In the genomic region with DNA sequence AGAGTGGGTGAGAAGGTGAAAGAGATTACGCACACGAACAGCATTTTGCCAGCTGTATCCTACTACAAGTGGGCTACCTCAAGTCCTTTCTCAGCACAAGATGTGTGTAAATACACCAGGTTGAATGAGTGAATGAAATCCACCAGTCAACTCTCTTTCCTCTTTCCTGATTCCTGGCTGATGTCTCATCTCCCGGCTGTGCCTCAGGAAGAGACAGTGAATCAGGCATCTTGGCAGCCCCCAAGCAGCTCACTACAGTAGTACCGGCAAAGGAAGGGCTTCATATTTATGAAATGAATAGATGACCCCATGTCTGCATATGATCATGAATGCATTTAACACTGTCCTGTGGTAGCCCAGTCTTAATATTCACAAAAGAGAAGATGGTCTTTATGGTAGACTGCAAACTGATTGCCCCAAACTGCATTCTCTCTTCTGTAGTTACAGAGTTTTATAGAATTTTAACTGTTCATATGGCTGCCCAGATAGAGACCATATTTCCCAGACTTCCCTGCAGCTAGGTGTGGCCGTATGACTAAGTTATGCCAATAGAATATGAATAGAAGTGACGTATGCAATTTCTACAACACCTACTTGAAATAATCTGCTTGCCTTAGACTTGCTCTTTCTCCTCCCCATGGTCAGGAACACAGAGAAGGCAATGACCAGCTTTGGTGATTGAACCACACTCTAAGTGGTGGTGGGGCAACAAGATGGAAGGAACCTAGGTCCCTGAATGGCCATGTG, we compare ENCODE assay signal across 12 cellular contexts. TPM values are rescaled to one million over a fixed set of nuclear protein-coding genes. Genes with fewer than 3 reads are reported as not detected.
DNase-seq lines count a peak whose midpoint lies in the region; ATAC-seq and TF ChIP-seq lines count a peak whose summit lies in the region.
"Had no signal": no experiment of that assay in that cellular context is flagged by ENCODE, and none has a peak within 500 bp of the region (broad histone marks: within the 10 kb centered on the region; RNA-seq: fewer than 3 reads in every experiment).

No MANE protein-coding gene starts in this region.

- in situ Hi-C loops in HAP-1 (cut with MboI; ENCODE audit: low sequenced_read_pairs) = no loop called here

- POLR2A ChIA-PET in AG04449 (lab: Yijun Ruan, JAX) = interaction anchor here (0.7 to 1.6 kb wide), 7 partner anchors 12 to 51 kb away, joined by 3 to 4 read pairs (median 3); a partner anchor contains a TSS

- TF ChIP-seq CTCF in AG04449 (IDR thresholded peaks at IDR 0.05; ENCODE audit: insufficient read depth, low read length, missing control alignments) (no peak), HL-60 (IDR thresholded peaks at IDR 0.05; ENCODE audit: insufficient read depth, low read length) (no peak), kidney epithelial cell (IDR thresholded peaks at IDR 0.05; ENCODE audit: insufficient read depth, low read length, poor library complexity, severe bottlenecking) (no peak)

- H3K27me3 ChIP-seq in HL-60 (ENCODE audit: insufficient read depth, poor library complexity, severe bottlenecking) (no peaks in the 10 kb centered on the region), kidney epithelial cell (ENCODE audit: control insufficient read depth, insufficient read depth, low read length) (no peaks in the 10 kb centered on the region), HAP-1 (ENCODE audit: low read depth) (no peaks in the 10 kb centered on the region)

- ATAC-seq in GM19351 (IDR thresholded peaks at IDR 0.05; ENCODE audit: unreplicated experiment) (no peak), HG03469 (IDR thresholded peaks at IDR 0.05; ENCODE audit: unreplicated experiment) (no peak)

- no peaks in the 10 kb centered on the region for H3K4me1 ChIP-seq in HAP-1

- DNase-seq in AG04449 (ENCODE audit: low read depth, low spot score) (peak; percentile 72), HL-60 (ENCODE audit: low read depth in 1 of 2, low spot score in 1 of 2) (no peak), astrocyte of the hippocampus (ENCODE audit: low read depth, low spot score) (peak; percentile 59), kidney epithelial cell (ENCODE audit: low read depth) (peak; percentile 72), NCI-H345 treated with DMSO at 0.1 percent for 48 hours (lab: John Stamatoyannopoulos, UW; ENCODE audit: unreplicated experiment) (no peak), HAP-1 (ENCODE audit: low spot score in 2 of 2) (no peak)
- DNase-seq: COR-L47; erythroblast; NCI-H69; stimulated activated CD4-positive, alpha-beta T cell treated with anti-CD3 and anti-CD28 coated beads, Interleukin-2, amount 100 ng/mL, for 48 hours had no signal

- H3K4me3 ChIP-seq in AG04449 (ENCODE audit: low read depth, low read length) = no peak overlapping the region
- H3K4me3 ChIP-seq in HL-60 (replicated peaks; ENCODE audit: insufficient read depth, low read length) = no peak overlapping the region
- no peak overlapping the region for H3K4me3 ChIP-seq in kidney epithelial cell (ENCODE audit: low read depth, low read length)
- no peak overlapping the region for H3K4me3 ChIP-seq in HAP-1

- CTCF ChIA-PET in AG04449 (lab: Yijun Ruan, JAX) = interaction anchor here (1.4 to 2.1 kb wide), 3 partner anchors 15 to 104 kb away, joined by 3 to 10 read pairs (median 3); no protein-coding TSS in a partner anchor

- H3K27ac ChIP-seq in HL-60 (replicated peaks) = peak overlapping the region; percentile 79

- no peaks in the 10 kb centered on the region for H3K9me3 ChIP-seq in HAP-1

- H3K36me3 ChIP-seq in kidney epithelial cell (ENCODE audit: control insufficient read depth, insufficient read depth, low read length) (no peaks in the 10 kb centered on the region), HAP-1 (replicated peaks) (no peaks in the 10 kb centered on the region)

RNA-seq across cellular contexts. Expression of a gene that starts 22.7 kb away (rescaled TPM):
- 71.8 and 76.3 TPM in 2 replicates for total RNA-seq in kidney epithelial cell

Comparison
In these comparisons a context has a peak if more than half of its experiments do, and no peak if none do; other contexts are left out.
1. DNase-seq: peak in AG04449 (single experiment), astrocyte of the hippocampus (single experiment) and kidney epithelial cell (single experiment); none in HL-60 (0 of 2), NCI-H345 treated with DMSO at 0.1 percent for 48 hours (single experiment) and HAP-1 (0 of 2).